13 cellular contexts compared by ENCODE assay signal in genomic region chr17:48139948-48140347, GRCh38. TPM values are rescaled to one million over a fixed set of nuclear protein-coding genes. Genes with fewer than 3 reads are reported as not detected.
DNase-seq lines count a peak whose midpoint lies in the region; ATAC-seq, FAIRE-seq and TF ChIP-seq lines count a peak whose summit lies in the region.
"Had no signal": no experiment of that assay in that cellular context is flagged by ENCODE, and none has a peak within 500 bp of the region (broad histone marks: within the 10 kb centered on the region; RNA-seq: fewer than 3 reads in every experiment).

No MANE protein-coding gene starts in this region.

- peaks cover 7% of the 10 kb centered on the region for H3K4me1 Mint-ChIP-seq in CD8-positive, alpha-beta T cell (ENCODE audit: low read depth)
- H3K4me1 Mint-ChIP-seq in T-cell = peaks cover 0 to 11% (median 0%) of the 10 kb centered on the region in 3 donors
- H3K4me1 Mint-ChIP-seq in effector memory CD8-positive, alpha-beta T cell (ENCODE audit: low read depth in 2 of 2) = peaks cover 0 to under 1% of the 10 kb centered on the region in 2 donors

- no peak for ATAC-seq in CD8-positive, alpha-beta T cell
- ATAC-seq in T-cell (replicated peaks in 1 of 4) = no peak
- ATAC-seq in effector memory CD8-positive, alpha-beta T cell (replicated peaks) = no peak
- no peak for ATAC-seq in stimulated activated naive CD8-positive, alpha-beta T cell treated with anti-CD3 and anti-CD28 coated beads, Interleukin-15, Interleukin-2, amounts not matched to agents 100 U/mL and 50 U/mL, for 24 hours

- H3K9ac ChIP-seq in kidney (ENCODE audit: low read length in 2 of 2) = no peak overlapping the region

- no peak for FAIRE-seq in kidney (lab: Jason Lieb, UNC)
- FAIRE-seq: frontal cortex had no signal

- no peaks in the 10 kb centered on the region for H3K27me3 Mint-ChIP-seq in CD8-positive, alpha-beta T cell (ENCODE audit: low read depth)
- no peaks in the 10 kb centered on the region for H3K27me3 Mint-ChIP-seq in T-cell
- H3K27me3 Mint-ChIP-seq in effector memory CD8-positive, alpha-beta T cell = no peaks in the 10 kb centered on the region

- no peaks in the 10 kb centered on the region for H3K9me3 ChIP-seq in CD8-positive, alpha-beta T cell (ENCODE audit: low read length)
- no peaks in the 10 kb centered on the region for H3K9me3 ChIP-seq in kidney (ENCODE audit: control insufficient read depth in 1 of 2, low read length in 2 of 2)

- peaks cover 59% of the 10 kb centered on the region for H3K36me3 Mint-ChIP-seq in CD8-positive, alpha-beta T cell
- H3K36me3 Mint-ChIP-seq in T-cell = peaks cover 30% of the 10 kb centered on the region
- peaks cover 67% of the 10 kb centered on the region for H3K36me3 Mint-ChIP-seq in effector memory CD8-positive, alpha-beta T cell (ENCODE audit: insufficient read depth)

- peaks cover 14% of the 10 kb centered on the region for H3K36me3 ChIP-seq in CD8-positive, alpha-beta T cell (ENCODE audit: insufficient read depth, low read length)
- no peaks in the 10 kb centered on the region for H3K36me3 ChIP-seq in kidney (ENCODE audit: control insufficient read depth in 1 of 2, insufficient read depth in 2 of 2, low read length in 2 of 2)

- no peak for TF ChIP-seq CTCF in CD8-positive, alpha-beta T cell (IDR thresholded peaks at IDR 0.05)
- no peak for TF ChIP-seq CTCF in kidney (IDR thresholded peaks at IDR 0.05; ENCODE audit: borderline replicate concordance, extremely low read depth, insufficient read depth)

- no peaks in the 10 kb centered on the region for H3K27me3 ChIP-seq in CD8-positive, alpha-beta T cell (ENCODE audit: insufficient read depth, low read length)

- no peaks in the 10 kb centered on the region for H3K4me1 ChIP-seq in CD8-positive, alpha-beta T cell (ENCODE audit: insufficient read depth, low read length)
- H3K4me1 ChIP-seq in kidney (ENCODE audit: control insufficient read depth in 1 of 2, insufficient read depth in 1 of 2, low read depth in 1 of 2, low read length in 2 of 2) = no peaks in the 10 kb centered on the region

- CTCF ChIA-PET in CD8-positive, alpha-beta T cell (lab: Charles Lee) = interaction anchor here (1.6 kb wide), 1 partner anchor 60 kb away, joined by 5 read pairs; no protein-coding TSS in a partner anchor
- CTCF ChIA-PET in T-cell (lab: Charles Lee) = interaction anchor here in 1 of 2 donors (0.5 kb wide), 1 partner anchor 152 kb away, joined by 4 read pairs; no protein-coding TSS in a partner anchor

- DNase-seq in AML-193 (lab: John Stamatoyannopoulos, UW) (peak; percentile 87 to 93), T-cell (no peak), kidney (no peak), COR-L47 (lab: John Stamatoyannopoulos, UW) (no peak), NCI-H128 (lab: John Stamatoyannopoulos, UW; ENCODE audit: unreplicated experiment) (no peak)
- DNase-seq in CD8-positive, alpha-beta T cell = no peak
- DNase-seq in effector memory CD8-positive, alpha-beta T cell = no peak
- no peak for DNase-seq in stimulated activated naive CD8-positive, alpha-beta T cell treated with anti-CD3 and anti-CD28 coated beads, Interleukin-15, Interleukin-2, amounts not matched to agents 100 U/mL and 50 U/mL, for 24 hours
- DNase-seq: activated T-cell treated with anti-CD3 and anti-CD28 coated beads for 4 hours; effector CD8-positive, alpha-beta T cell; NCI-H1694; NCI-H510A treated with DMSO at 0.1 percent for 48 hours had no signal

- no peaks in the 10 kb centered on the region for H3K9me3 Mint-ChIP-seq in CD8-positive, alpha-beta T cell
- H3K9me3 Mint-ChIP-seq in T-cell = no peaks in the 10 kb centered on the region
- H3K9me3 Mint-ChIP-seq in effector memory CD8-positive, alpha-beta T cell = no peaks in the 10 kb centered on the region

- H3K4me3 ChIP-seq in CD8-positive, alpha-beta T cell (ENCODE audit: low read depth, low read length) = no peak overlapping the region
- no peak overlapping the region for H3K4me3 ChIP-seq in kidney (ENCODE audit: low read length in 2 of 2)

- no peak overlapping the region for H3K27ac ChIP-seq in CD8-positive, alpha-beta T cell (ENCODE audit: low read depth, low read length)
- no peak overlapping the region for H3K27ac ChIP-seq in kidney (ENCODE audit: low read depth in 2 of 2, low read length in 2 of 2)

- H3K4me3 Mint-ChIP-seq in CD8-positive, alpha-beta T cell = no peak overlapping the region
- H3K4me3 Mint-ChIP-seq in T-cell = no peak overlapping the region
- no peak overlapping the region for H3K4me3 Mint-ChIP-seq in effector memory CD8-positive, alpha-beta T cell

- POLR2A ChIA-PET in CD8-positive, alpha-beta T cell (lab: Charles Lee) = no interaction called here
- POLR2A ChIA-PET in T-cell (lab: Charles Lee) = no interaction called here

- peak overlapping the region; percentile 77 for H3K27ac Mint-ChIP-seq in CD8-positive, alpha-beta T cell
- H3K27ac Mint-ChIP-seq in T-cell = peak overlapping the region; percentile 55 to 56
- peak overlapping the region; percentile 34 to 62 for H3K27ac Mint-ChIP-seq in effector memory CD8-positive, alpha-beta T cell

- intact Hi-C loops in CD8-positive, alpha-beta T cell (cut with DNase I, micrococcal nuclease) = no loop called here
- intact Hi-C loops in kidney (cut with DNase I) = loop anchor here (10.0 kb wide), 1 partner anchor 115 kb away; no protein-coding TSS in a partner anchor

RNA-seq across cellular contexts. Expression of gene SNX11, which starts 32.4 kb away (rescaled TPM):
- 10 to 100 TPM; 15.3 to 16.3 TPM for total RNA-seq in CD8-positive, alpha-beta T cell
- 10 to 100 TPM; 10.6 to 20.4 (median 19.5) TPM for total RNA-seq in T-cell
- total RNA-seq in kidney = 25.3 TPM
- 22.4 TPM for polyA plus RNA-seq in kidney (ENCODE audit: insufficient read depth, low read depth, low replicate concordance)

RNA-seq across cellular contexts. Expression of gene CBX1, which starts 38.7 kb away (rescaled TPM):
- total RNA-seq in CD8-positive, alpha-beta T cell = 1 to 10 TPM; 5.4 to 6.6 TPM
- total RNA-seq in T-cell (10 to 100 TPM; 19.6 to 32.4 (median 30.7) TPM), kidney (40.2 TPM)
- polyA plus RNA-seq in kidney (ENCODE audit: insufficient read depth, low read depth, low replicate concordance) = 37.8 TPM

Comparison
In these comparisons a context has a peak if more than half of its experiments do, and no peak if none do; other contexts are left out.
1. DNase-seq: peak in AML-193 (2 of 2); none in CD8-positive, alpha-beta T cell (0 of 7), T-cell (0 of 34), effector memory CD8-positive, alpha-beta T cell (0 of 3), kidney (single experiment), COR-L47 (single experiment), NCI-H128 (single experiment) and stimulated activated naive CD8-positive, alpha-beta T cell treated with anti-CD3 and anti-CD28 coated beads, Interleukin-15, Interleukin-2, amounts not matched to agents 100 U/mL and 50 U/mL, for 24 hours (single experiment).
2. Peak in every context shown above with its lines, with median percentiles within 50 percentile points of each other: H3K27ac Mint-ChIP-seq.